15 cellular contexts compared by ENCODE assay signal in the genomic region with DNA sequence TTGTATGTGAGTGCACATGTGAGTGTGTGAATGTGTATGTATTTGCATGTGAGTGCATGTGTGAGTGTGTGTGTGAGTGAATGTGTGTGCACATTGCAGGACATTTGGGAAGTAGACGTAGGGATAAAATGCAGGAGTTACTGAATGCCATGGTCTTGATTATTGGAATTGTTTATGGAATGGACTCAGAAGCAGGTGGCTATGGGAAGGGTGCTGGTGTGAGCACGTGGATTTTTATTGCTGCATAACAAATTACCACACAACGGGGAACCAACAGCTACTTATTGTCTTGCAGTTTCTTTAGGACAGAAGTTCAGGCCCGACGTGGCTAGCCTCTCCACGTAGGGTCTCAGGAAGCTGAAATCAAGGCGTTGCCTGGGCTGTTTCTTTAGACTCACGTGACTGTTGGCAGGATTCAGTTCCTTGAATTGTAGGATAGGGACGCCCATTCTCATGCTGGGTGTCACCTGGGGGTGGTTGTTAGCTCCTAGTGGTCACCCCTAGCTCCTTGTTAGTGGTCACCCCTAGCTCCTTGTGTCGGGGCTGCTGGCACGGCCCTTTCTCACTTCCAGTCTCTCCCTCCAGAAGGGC. TPM values are rescaled to one million over a fixed set of nuclear protein-coding genes. Genes with fewer than 3 reads are reported as not detected.
DNase-seq lines count a peak whose midpoint lies in the region; ATAC-seq and TF ChIP-seq lines count a peak whose summit lies in the region.
"Had no signal": no experiment of that assay in that cellular context is flagged by ENCODE, and none has a peak within 500 bp of the region (broad histone marks: within the 10 kb centered on the region; RNA-seq: fewer than 3 reads in every experiment).

No MANE protein-coding gene starts in this region.

- peak overlapping the region; percentile 48 for H3K9ac ChIP-seq in Loucy (ENCODE audit: low read depth, low read length, poor library complexity, severe bottlenecking)

- no peaks in the 10 kb centered on the region for H3K27me3 ChIP-seq in left ventricle myocardium inferior (ENCODE audit: low read depth)
- no peaks in the 10 kb centered on the region for H3K27me3 ChIP-seq in Loucy (ENCODE audit: insufficient read depth, low read length, poor library complexity, severe bottlenecking)
- H3K27me3 ChIP-seq in right atrium auricular region: no peaks in the 10 kb centered on the region
- no peaks in the 10 kb centered on the region for H3K27me3 ChIP-seq in upper lobe of right lung
- H3K27me3 ChIP-seq: BE2C had no signal

- H3K79me2 ChIP-seq in Loucy (ENCODE audit: insufficient read depth, low read length): no peaks in the 10 kb centered on the region

- H3K27ac ChIP-seq in left ventricle myocardium inferior (replicated peaks) (peak overlapping the region; percentile 68), right atrium auricular region (peak overlapping the region in 1 of 2 donors; percentile 50), upper lobe of right lung (no peak overlapping the region)
- H3K27ac ChIP-seq: A549, C4-2B had no signal

- no peak overlapping the region for H2AFZ ChIP-seq in Loucy (ENCODE audit: low read length)
- H2AFZ ChIP-seq: GM23338 had no signal

- H3K4me3 ChIP-seq in left ventricle myocardium inferior: no peak overlapping the region
- no peak overlapping the region for H3K4me3 ChIP-seq in Loucy (ENCODE audit: low read length, poor library complexity, severe bottlenecking)
- no peak overlapping the region for H3K4me3 ChIP-seq in right atrium auricular region
- H3K4me3 ChIP-seq in upper lobe of right lung: no peak overlapping the region
- H3K4me3 ChIP-seq: A549, GM23338 had no signal

- ATAC-seq in Right ventricle myocardium inferior (no peak), upper lobe of right lung (no peak)
- ATAC-seq: A549, GM23338 had no signal

- H3F3A ChIP-seq in Loucy (ENCODE audit: low read depth): peaks cover 6% of the 10 kb centered on the region; the same call in 1 of the 2 replicates

- TF ChIP-seq CTCF in left ventricle myocardium inferior (IDR thresholded peaks at IDR 0.05; ENCODE audit: borderline replicate concordance) (no peak), Loucy (conservative IDR thresholded peaks at IDR 0.05; ENCODE audit: low read length) (no peak), right atrium auricular region (IDR thresholded peaks at IDR 0.05) (no peak), upper lobe of right lung (IDR thresholded peaks at IDR 0.05) (no peak)

- no peaks in the 10 kb centered on the region for H3K9me2 ChIP-seq in Loucy (replicated peaks; ENCODE audit: low read depth, low read length)

- H3K4me1 ChIP-seq in left ventricle myocardium inferior: peaks cover 53% of the 10 kb centered on the region
- peaks cover 50% of the 10 kb centered on the region for H3K4me1 ChIP-seq in Loucy (ENCODE audit: insufficient read depth, low read length, poor library complexity, severe bottlenecking)
- H3K4me1 ChIP-seq in right atrium auricular region: peaks cover 0 to 36% of the 10 kb centered on the region in 2 donors
- peaks cover 3% of the 10 kb centered on the region for H3K4me1 ChIP-seq in upper lobe of right lung
- H3K4me1 ChIP-seq: A549, BE2C had no signal

- no peaks in the 10 kb centered on the region for H3K36me3 ChIP-seq in left ventricle myocardium inferior
- no peaks in the 10 kb centered on the region for H3K36me3 ChIP-seq in Loucy (ENCODE audit: insufficient read depth, low read length)
- no peaks in the 10 kb centered on the region for H3K36me3 ChIP-seq in right atrium auricular region
- H3K36me3 ChIP-seq in upper lobe of right lung: no peaks in the 10 kb centered on the region
- H3K36me3 ChIP-seq: BE2C had no signal

- no peak overlapping the region for H3K4me2 ChIP-seq in Loucy (ENCODE audit: low read depth, low read length, poor library complexity, severe bottlenecking)
- H3K4me2 ChIP-seq: A549, GM23338 had no signal

- no peaks in the 10 kb centered on the region for H4K20me1 ChIP-seq in Loucy (ENCODE audit: insufficient read depth, low read length, poor library complexity, severe bottlenecking)

- no peak for DNase-seq in left ventricle myocardium inferior
- DNase-seq in Right ventricle myocardium inferior (ENCODE audit: missing footprints): no peak
- peak; percentile 55 for DNase-seq in right atrium auricular region (ENCODE audit: low spot score)
- peak; percentile 21 for DNase-seq in upper lobe of right lung
- DNase-seq in posterior vena cava (ENCODE audit: low spot score): no peak
- no peak for DNase-seq in dermis blood vessel endothelial cell
- DNase-seq: BE2C; CD4-positive, alpha-beta memory T cell; DMS79 treated with DMSO at 0.1 percent for 48 hours; EL; H9 had no signal

- intact Hi-C loops in left ventricle myocardium inferior (cut with micrococcal nuclease): loop anchor here (10.0 kb wide), 1 partner anchor 158 kb away; no protein-coding TSS in a partner anchor
- intact Hi-C loops in Right ventricle myocardium inferior (cut with DNase I): no loop called here
- intact Hi-C loops in upper lobe of right lung (cut with DNase I): no loop called here
- intact Hi-C loops in posterior vena cava (cut with DNase I): loop anchor here (10.0 kb wide), 3 partner anchors 158 to 348 kb away; no protein-coding TSS in a partner anchor

- H3K9me3 ChIP-seq in left ventricle myocardium inferior (replicated peaks) (no peaks in the 10 kb centered on the region), Loucy (ENCODE audit: insufficient read depth, low read depth, low read length) (no peaks in the 10 kb centered on the region), right atrium auricular region (no peaks in the 10 kb centered on the region), upper lobe of right lung (no peaks in the 10 kb centered on the region)
- H3K9me3 ChIP-seq: A549, BE2C had no signal

RNA-seq across cellular contexts. Expression of a gene that starts 48.3 kb away (rescaled TPM):
- total RNA-seq in left ventricle myocardium inferior (45.1 TPM), Right ventricle myocardium inferior (52.7 TPM), right atrium auricular region (10 to 100 TPM; 56.1 to 56.5 TPM), upper lobe of right lung (32.3 TPM), posterior vena cava (10 to 100 TPM; 27.5 to 30.2 TPM), dermis blood vessel endothelial cell (14.1 and 34.4 TPM in 2 replicates)

Comparison
In these comparisons a context has a peak if more than half of its experiments do, and no peak if none do; other contexts are left out.
1. DNase-seq: peak in right atrium auricular region (single experiment) and upper lobe of right lung (single experiment); none in left ventricle myocardium inferior (single experiment), Right ventricle myocardium inferior (single experiment), posterior vena cava (single experiment) and dermis blood vessel endothelial cell (single experiment).
2. intact Hi-C loops: an anchor here in left ventricle myocardium inferior (10.0 kb wide) and posterior vena cava (10.0 kb wide); none called in Right ventricle myocardium inferior and upper lobe of right lung.